8 cellular contexts compared by ENCODE assay signal in the genomic region with DNA sequence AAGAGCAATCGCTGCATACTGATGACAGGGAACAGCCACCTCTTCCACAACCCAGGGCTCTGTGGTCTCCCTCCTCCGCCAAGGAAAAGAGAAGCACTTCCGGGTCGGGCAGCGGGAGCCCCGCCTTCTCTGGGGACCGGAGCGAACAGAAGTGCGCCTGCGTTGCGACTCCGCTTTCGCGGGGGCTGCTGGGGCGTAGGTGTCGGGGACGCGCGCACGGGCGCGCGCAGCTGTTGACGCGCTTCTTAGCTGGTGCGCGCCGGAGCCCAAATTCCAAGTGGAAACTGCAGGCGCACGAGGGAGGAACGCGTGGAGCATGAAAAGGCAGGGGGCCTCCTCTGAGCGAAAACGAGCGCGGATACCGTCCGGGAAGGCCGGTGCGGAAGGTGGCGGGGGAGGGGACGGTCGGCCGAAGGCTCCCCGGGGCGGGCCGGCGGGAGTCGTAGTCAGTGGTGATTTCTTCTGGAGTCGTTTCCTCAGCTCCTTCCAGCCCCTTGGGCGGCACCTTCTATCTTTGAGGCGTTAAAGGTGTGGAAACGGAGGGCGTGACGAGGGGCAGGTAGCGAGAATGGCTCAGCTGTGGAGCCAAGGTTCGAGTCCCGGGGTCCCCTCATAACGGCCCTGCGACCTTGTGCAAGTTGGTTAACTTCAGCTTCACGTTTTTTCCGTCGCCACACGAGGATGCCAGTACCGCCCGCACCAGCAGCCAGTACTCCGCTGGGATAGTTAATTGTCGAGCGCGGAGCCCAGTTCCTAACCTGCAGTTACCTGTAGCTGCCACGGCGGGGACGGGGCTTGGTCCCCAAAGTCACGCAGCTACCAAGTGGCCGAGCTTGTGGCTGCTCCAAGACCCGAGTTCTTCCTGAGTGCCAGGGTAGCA. TPM values are rescaled to one million over a fixed set of nuclear protein-coding genes. Genes with fewer than 3 reads are reported as not detected.
DNase-seq lines count a peak whose midpoint lies in the region; ATAC-seq and TF ChIP-seq lines count a peak whose summit lies in the region.

A gene (minus strand): TSS at position 95 of the 880 bp plus-strand sequence. CDS start 78 bp downstream, at position 17.
A gene with protein sequence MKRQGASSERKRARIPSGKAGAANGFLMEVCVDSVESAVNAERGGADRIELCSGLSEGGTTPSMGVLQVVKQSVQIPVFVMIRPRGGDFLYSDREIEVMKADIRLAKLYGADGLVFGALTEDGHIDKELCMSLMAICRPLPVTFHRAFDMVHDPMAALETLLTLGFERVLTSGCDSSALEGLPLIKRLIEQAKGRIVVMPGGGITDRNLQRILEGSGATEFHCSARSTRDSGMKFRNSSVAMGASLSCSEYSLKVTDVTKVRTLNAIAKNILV (plus strand): TSS at position 202 of the 880 bp plus-strand sequence. CDS start 115 bp downstream, at position 317.

- intact Hi-C loops in ascending aorta (cut with DNase I), result loop anchor here (1.0 to 10.0 kb wide), 7 partner anchors 55 to 1597 kb away; a partner anchor contains a TSS
- intact Hi-C loops in right cardiac atrium (cut with DNase I), result no loop called here
- intact Hi-C loops in uterus (cut with DNase I; ENCODE audit: low total_unique reads), result no loop called here

- H3K27ac ChIP-seq in ascending aorta (peak within 1 kb of the TSS; percentile 85 to 91), right cardiac atrium (ENCODE audit: low read length) (peak within 1 kb of the TSS; percentile 90), uterus (peak within 1 kb of the TSS; percentile 84 to 85)

- peak within 1 kb of the TSS; percentile 100 for H3K27ac Mint-ChIP-seq in T-helper 2 cell treated with Interferon-gamma antibody and Interleukin-4, amounts not matched to agents 5 μg/mL and 100 μg/mL, for 36 hours

- H3K4me3 Mint-ChIP-seq in T-helper 2 cell treated with Interferon-gamma antibody and Interleukin-4, amounts not matched to agents 5 μg/mL and 100 μg/mL, for 36 hours, result peak within 1 kb of the TSS; percentile 100

- TF ChIP-seq CTCF in ascending aorta (IDR thresholded peaks at IDR 0.05) (peak in 1 of 3 experiments; percentile 23), uterus (IDR thresholded peaks at IDR 0.05) (peak in 2 of 4 experiments; percentile 20 to 39)

- H3K9me3 ChIP-seq in ascending aorta, result no peaks in the 10 kb centered on the region
- no peaks in the 10 kb centered on the region for H3K9me3 ChIP-seq in right cardiac atrium (ENCODE audit: control insufficient read depth, low read length)
- no peaks in the 10 kb centered on the region for H3K9me3 ChIP-seq in uterus

- H3K36me3 ChIP-seq in ascending aorta (peaks cover 9 to 13% of the 10 kb centered on the region in 2 donors), uterus (no peaks in the 10 kb centered on the region)

- H3K27me3 ChIP-seq in ascending aorta (no peaks in the 10 kb centered on the region), right cardiac atrium (ENCODE audit: control insufficient read depth, insufficient read depth) (no peaks in the 10 kb centered on the region), uterus (no peaks in the 10 kb centered on the region)

- peaks cover 35% of the 10 kb centered on the region for H3K36me3 Mint-ChIP-seq in T-helper 2 cell treated with Interferon-gamma antibody and Interleukin-4, amounts not matched to agents 5 μg/mL and 100 μg/mL, for 36 hours (ENCODE audit: low read depth)

- peaks cover 25% of the 10 kb centered on the region for H3K4me1 Mint-ChIP-seq in T-helper 2 cell treated with Interferon-gamma antibody and Interleukin-4, amounts not matched to agents 5 μg/mL and 100 μg/mL, for 36 hours (ENCODE audit: low read depth)

- peak; percentile 87 to 90 for DNase-seq in NCI-H1930 (lab: John Stamatoyannopoulos, UW)
- peak; percentile 95 for DNase-seq in T-helper 2 cell treated with Interferon-gamma antibody and Interleukin-4, amounts not matched to agents 5 μg/mL and 100 μg/mL, for 36 hours (ENCODE audit: low spot score)
- DNase-seq in ascending aorta (ENCODE audit: low spot score in 2 of 2), result peak; percentile 87 to 98
- DNase-seq in right cardiac atrium, result peak; percentile 98 to 99 (median 99)
- DNase-seq in pulmonary artery endothelial cell (ENCODE audit: low read depth, low spot score), result peak; percentile 88
- peak; percentile 97 to 98 for DNase-seq in uterus

- no peaks in the 10 kb centered on the region for H3K27me3 Mint-ChIP-seq in T-helper 2 cell treated with Interferon-gamma antibody and Interleukin-4, amounts not matched to agents 5 μg/mL and 100 μg/mL, for 36 hours (ENCODE audit: low read depth)

- H3K4me3 ChIP-seq in ascending aorta (peak within 1 kb of the TSS; percentile 76 to 88), right cardiac atrium (ENCODE audit: low read length) (peak within 1 kb of the TSS; percentile 89), uterus (peak within 1 kb of the TSS; percentile 90 to 92)

- ATAC-seq in GM18505 (IDR thresholded peaks at IDR 0.05; ENCODE audit: unreplicated experiment) (peak; percentile 86), HG02973 (IDR thresholded peaks at IDR 0.05; ENCODE audit: unreplicated experiment) (peak; percentile 81), right cardiac atrium (peak; percentile 98 to 99)

- H3K4me1 ChIP-seq in ascending aorta (peaks cover 0 to 15% of the 10 kb centered on the region in 2 donors), right cardiac atrium (ENCODE audit: control insufficient read depth, insufficient read depth, low read length) (no peaks in the 10 kb centered on the region), uterus (peaks cover 0 to 6% of the 10 kb centered on the region in 2 donors)

- under 1% methylated on average over 76 of the region's 76 CpGs for WGBS in right cardiac atrium

- TF ChIP-seq POLR2A in GM18505 (IDR thresholded peaks at IDR 0.05; ENCODE audit: borderline replicate concordance, extremely low read depth, insufficient read depth, insufficient read length) (peak; percentile 85), uterus (IDR thresholded peaks at IDR 0.05) (peak; percentile 86 to 94)

- H3K9me3 Mint-ChIP-seq in T-helper 2 cell treated with Interferon-gamma antibody and Interleukin-4, amounts not matched to agents 5 μg/mL and 100 μg/mL, for 36 hours, result no peaks in the 10 kb centered on the region

RNA-seq across cellular contexts. Expression of the first gene that starts in this region (rescaled TPM):
- total RNA-seq in ascending aorta, result 22.0 TPM
- 10 to 100 TPM; 23.6 to 26.4 (median 25.9) TPM for total RNA-seq in right cardiac atrium
- polyA plus RNA-seq in right cardiac atrium, result 16.5 TPM
- 40.4 and 52.1 TPM in 2 replicates for total RNA-seq in pulmonary artery endothelial cell
- 10 to 100 TPM; 11.5 to 45.6 (median 30.1) TPM for total RNA-seq in uterus

RNA-seq across cellular contexts. Expression of the second gene that starts in this region (rescaled TPM):
- total RNA-seq in ascending aorta (8.0 TPM), right cardiac atrium (10 to 100 TPM; 22.6 to 29.6 (median 26.7) TPM), pulmonary artery endothelial cell (28.6 and 41.9 TPM in 2 replicates), uterus (10 to 100 TPM in 2 of 4 donors, 1 to 10 TPM in 2; 4.4 to 26.6 (median 14.4) TPM)
- polyA plus RNA-seq in right cardiac atrium, result 32.3 TPM

Comparison
In these comparisons a context has a peak if more than half of its experiments do, and no peak if none do; other contexts are left out.
1. Peak in every context shown above with its lines: DNase-seq, ATAC-seq, H3K4me3 ChIP-seq and H3K27ac ChIP-seq.